ENCODE assay signal across 1 cellular context in genomic region chr18:23912356-23912755, GRCh38.
TF ChIP-seq lines count a peak whose summit lies in the region.

No MANE protein-coding gene starts in this region.

TF ChIP-seq in K562, 482 proteins besides CTCF, POLR2A, EP300 and RAD21 (continued from another document):
- TF ChIP-seq MNT (conservative IDR thresholded peaks at IDR 0.05) = no peak
